Comparison of ENCODE assay signal across 14 cellular contexts in genomic region chr16:23950898-23951297, GRCh38.
DNase-seq lines count a peak whose midpoint lies in the region; ATAC-seq, FAIRE-seq and TF ChIP-seq lines count a peak whose summit lies in the region.
"Had no signal": no experiment of that assay in that cellular context is flagged by ENCODE, and none has a peak within 500 bp of the region (broad histone marks: within the 10 kb centered on the region; RNA-seq: fewer than 3 reads in every experiment).

No MANE protein-coding gene starts in this region.

- peaks cover 54% of the 10 kb centered on the region for H3K4me1 ChIP-seq in DND-41 (ENCODE audit: insufficient read depth, low read length)
- peaks cover 59% of the 10 kb centered on the region for H3K4me1 ChIP-seq in effector memory CD4-positive, alpha-beta T cell (ENCODE audit: control insufficient read depth, insufficient read depth, low read length, poor library complexity, severe bottlenecking)
- no peaks in the 10 kb centered on the region for H3K4me1 ChIP-seq in gastrocnemius medialis

- intact Hi-C loops in gastrocnemius medialis (cut with DNase I; ENCODE audit: low total_unique reads): no loop called here

- H3K4me3 ChIP-seq in DND-41 (ENCODE audit: low read depth in 1 of 2, low read length in 2 of 2) (no peak overlapping the region), gastrocnemius medialis (no peak overlapping the region)
- peak overlapping the region; percentile 7 for H3K4me3 ChIP-seq in effector memory CD4-positive, alpha-beta T cell (ENCODE audit: insufficient read depth, low read depth, low read length, poor library complexity, severe bottlenecking)

- H3K36me3 ChIP-seq in DND-41 (ENCODE audit: insufficient read depth, low read length): no peaks in the 10 kb centered on the region
- no peaks in the 10 kb centered on the region for H3K36me3 ChIP-seq in effector memory CD4-positive, alpha-beta T cell (ENCODE audit: control insufficient read depth, insufficient read depth, low read length)
- H3K36me3 ChIP-seq in gastrocnemius medialis: no peaks in the 10 kb centered on the region

- POLR2A ChIA-PET in activated CD4-positive, alpha-beta T cell treated with anti-CD3 and anti-CD28 coated beads, Interleukin-2, amount 10 ng/mL, durations not matched to agents 7 days and 5 days (lab: Charles Lee): no interaction called here

- FAIRE-seq in HTR-8/SVneo (lab: Jason Lieb, UNC): no peak
- FAIRE-seq: colon had no signal

- H3K4me3 Mint-ChIP-seq in activated CD4-positive, alpha-beta T cell treated with anti-CD3 and anti-CD28 coated beads, Interleukin-2, amount 10 ng/mL, durations not matched to agents 7 days and 5 days: peak overlapping the region; percentile 11
- H3K4me3 Mint-ChIP-seq: mesothelial cell of epicardium had no signal

- CTCF ChIA-PET in activated CD4-positive, alpha-beta T cell treated with anti-CD3 and anti-CD28 coated beads, Interleukin-2, amount 10 ng/mL, durations not matched to agents 7 days and 5 days (lab: Charles Lee): interaction anchor here (0.7 kb wide), 1 partner anchor 398 kb away, joined by 3 read pairs; no protein-coding TSS in a partner anchor

- peak overlapping the region; percentile 90 for H3K27ac Mint-ChIP-seq in activated CD4-positive, alpha-beta T cell treated with anti-CD3 and anti-CD28 coated beads, Interleukin-2, amount 10 ng/mL, durations not matched to agents 7 days and 5 days
- H3K27ac Mint-ChIP-seq: mesothelial cell of epicardium had no signal

- peak overlapping the region; percentile 48 for H3K9ac ChIP-seq in DND-41 (ENCODE audit: low read depth, low read length)

- H3K9me3 ChIP-seq in DND-41 (ENCODE audit: insufficient read depth, low read length, severe bottlenecking): no peaks in the 10 kb centered on the region
- no peaks in the 10 kb centered on the region for H3K9me3 ChIP-seq in effector memory CD4-positive, alpha-beta T cell (ENCODE audit: control insufficient read depth, low read length)
- H3K9me3 ChIP-seq in gastrocnemius medialis: no peaks in the 10 kb centered on the region

- no peaks in the 10 kb centered on the region for H4K20me1 ChIP-seq in DND-41 (ENCODE audit: insufficient read depth, low read length)

- H2AFZ ChIP-seq in DND-41 (ENCODE audit: low read depth, low read length): no peak overlapping the region

- H3K27me3 ChIP-seq in DND-41 (ENCODE audit: insufficient read depth, low read length, poor library complexity) (no peaks in the 10 kb centered on the region), gastrocnemius medialis (peaks cover 0 to 2% (median 0%) of the 10 kb centered on the region in 3 donors)
- no peaks in the 10 kb centered on the region for H3K27me3 ChIP-seq in effector memory CD4-positive, alpha-beta T cell (replicated peaks; ENCODE audit: control insufficient read depth, insufficient read depth, low read length, poor library complexity, severe bottlenecking)

- in situ Hi-C loops in gastrocnemius medialis (cut with MboI; ENCODE audit: low sequenced_read_pairs in 4 of 4): no loop called here

- no peak for TF ChIP-seq POLR2A in gastrocnemius medialis (IDR thresholded peaks at IDR 0.05)

- H3K27ac ChIP-seq in DND-41 (ENCODE audit: low read length): peak overlapping the region; percentile 92
- peak overlapping the region; percentile 52 for H3K27ac ChIP-seq in effector memory CD4-positive, alpha-beta T cell (ENCODE audit: insufficient read depth, low read length, poor library complexity, severe bottlenecking)
- H3K27ac ChIP-seq in gastrocnemius medialis: no peak overlapping the region

- H3K36me3 Mint-ChIP-seq in activated CD4-positive, alpha-beta T cell treated with anti-CD3 and anti-CD28 coated beads, Interleukin-2, amount 10 ng/mL, durations not matched to agents 7 days and 5 days (ENCODE audit: low read depth): peaks cover 16% of the 10 kb centered on the region
- H3K36me3 Mint-ChIP-seq: mesothelial cell of epicardium had no signal

- peaks cover 50% of the 10 kb centered on the region for H3K79me2 ChIP-seq in DND-41 (ENCODE audit: insufficient read depth, low read length)

- peak; percentile 46 for DNase-seq in Ammon's horn (ENCODE audit: low spot score)
- no peak for DNase-seq in DND-41
- DNase-seq in activated CD4-positive, alpha-beta T cell treated with anti-CD3 and anti-CD28 coated beads, Interleukin-2, amount 10 ng/mL, durations not matched to agents 7 days and 5 days: no peak
- DNase-seq in effector memory CD4-positive, alpha-beta T cell: no peak
- DNase-seq in NCI-H524 (lab: John Stamatoyannopoulos, UW): no peak
- DNase-seq in gastrocnemius medialis: no peak
- DNase-seq in HTR-8/SVneo (ENCODE audit: insufficient read length, low spot score): no peak
- DNase-seq: C1 segment of cervical spinal cord, NCI-H1694, NCI-H82, SIG-M5 had no signal

- H3K9me3 Mint-ChIP-seq in activated CD4-positive, alpha-beta T cell treated with anti-CD3 and anti-CD28 coated beads, Interleukin-2, amount 10 ng/mL, durations not matched to agents 7 days and 5 days: no peaks in the 10 kb centered on the region
- H3K9me3 Mint-ChIP-seq: mesothelial cell of epicardium had no signal

- H3K4me1 Mint-ChIP-seq in activated CD4-positive, alpha-beta T cell treated with anti-CD3 and anti-CD28 coated beads, Interleukin-2, amount 10 ng/mL, durations not matched to agents 7 days and 5 days: peaks cover 72% of the 10 kb centered on the region

- H3K27me3 Mint-ChIP-seq in activated CD4-positive, alpha-beta T cell treated with anti-CD3 and anti-CD28 coated beads, Interleukin-2, amount 10 ng/mL, durations not matched to agents 7 days and 5 days: no peaks in the 10 kb centered on the region

- no peak for ATAC-seq in DND-41 (ENCODE audit: insufficient read depth, low read depth)
- no peak for ATAC-seq in HG03139 (IDR thresholded peaks at IDR 0.05; ENCODE audit: unreplicated experiment)
- no peak for ATAC-seq in gastrocnemius medialis

- H3K4me2 ChIP-seq in DND-41 (ENCODE audit: insufficient read depth, low read length): peak overlapping the region; percentile 57; the same call in 1 of the 2 replicates

- TF ChIP-seq CTCF in DND-41 (IDR thresholded peaks at IDR 0.05; ENCODE audit: borderline replicate concordance, extremely low read depth, low read length, poor library complexity, severe bottlenecking) (no peak), gastrocnemius medialis (IDR thresholded peaks at IDR 0.05 in 4 of 5, conservative IDR thresholded peaks at IDR 0.05 in 1 of 5) (no peak)

Comparison
In these comparisons a context has a peak if more than half of its experiments do, and no peak if none do; other contexts are left out.
1. H3K27ac ChIP-seq: peak in DND-41 (single experiment) and effector memory CD4-positive, alpha-beta T cell (single experiment); none in gastrocnemius medialis (0 of 4).